1 cellular context compared by ENCODE assay signal in genomic region chr9:127336086-127336485, GRCh38.
TF ChIP-seq lines count a peak whose summit lies in the region.

No MANE protein-coding gene starts in this region.

TF ChIP-seq in HepG2, 621 proteins besides CTCF, POLR2A, EP300 and RAD21 (continued from another document):
- TF ChIP-seq HMGXB3 (CRISPR knock-in tag; IDR thresholded peaks at IDR 0.05; ENCODE audit: borderline replicate concordance) = no peak
- no peak for TF ChIP-seq MXD3 (CRISPR knock-in tag; IDR thresholded peaks at IDR 0.05)
- TF ChIP-seq PLRG1 (conservative IDR thresholded peaks at IDR 0.05) = no peak
- no peak for TF ChIP-seq ZNF577 (CRISPR knock-in tag; IDR thresholded peaks at IDR 0.05; ENCODE audit: borderline replicate concordance, low read depth)
